Comparison of ENCODE assay signal across 9 cellular contexts in genomic region chr3:117019082-117019713, GRCh38.
A peak's percentile ranks its signal among the peaks of the same experiment; 100 is the strongest.
DNase-seq lines count a peak whose midpoint lies in the region; ATAC-seq lines count a peak whose summit lies in the region.
"Had no signal": no experiment of that assay in that cellular context is flagged by ENCODE, and none has a peak within 500 bp of the region (broad histone marks: within the 10 kb centered on the region; RNA-seq: fewer than 3 reads in every experiment).

No MANE protein-coding gene starts in this region.

- no peaks in the 10 kb centered on the region for H3K36me3 ChIP-seq in effector memory CD4-positive, alpha-beta T cell (ENCODE audit: control insufficient read depth, insufficient read depth, low read length)

- H3K4me3 ChIP-seq in effector memory CD4-positive, alpha-beta T cell (ENCODE audit: insufficient read depth, low read depth, low read length, poor library complexity, severe bottlenecking), result no peak overlapping the region

- H3K4me1 ChIP-seq in effector memory CD4-positive, alpha-beta T cell (ENCODE audit: control insufficient read depth, insufficient read depth, low read length, poor library complexity, severe bottlenecking), result no peaks in the 10 kb centered on the region

- H3K27ac ChIP-seq in effector memory CD4-positive, alpha-beta T cell (ENCODE audit: insufficient read depth, low read length, poor library complexity, severe bottlenecking), result no peak overlapping the region
- H3K27ac ChIP-seq: epithelial cell of prostate had no signal

- peak; percentile 60 for DNase-seq in ELR (ENCODE audit: low read depth)
- peak; percentile 76 for DNase-seq in NCI-H748 (lab: John Stamatoyannopoulos, UW; ENCODE audit: unreplicated experiment)
- DNase-seq in anterior cingulate cortex (lab: John Stamatoyannopoulos, UW), result peak in 53 of 58 donors; percentile 13 to 89 (median 53)
- peak; percentile 32 for DNase-seq in hepatic stellate cell (ENCODE audit: low spot score)
- DNase-seq in sciatic nerve (ENCODE audit: low spot score), result peak; percentile 76
- DNase-seq in effector memory CD4-positive, alpha-beta T cell, result no peak

- ATAC-seq in GM19468 (IDR thresholded peaks at IDR 0.05; ENCODE audit: extremely low read depth, unreplicated experiment) (peak; percentile 51), HG03565 (IDR thresholded peaks at IDR 0.05; ENCODE audit: unreplicated experiment) (peak; percentile 72), sciatic nerve (peak; percentile 93)

- no peaks in the 10 kb centered on the region for H3K27me3 ChIP-seq in effector memory CD4-positive, alpha-beta T cell (replicated peaks; ENCODE audit: control insufficient read depth, insufficient read depth, low read length, poor library complexity, severe bottlenecking)

- H3K9me3 ChIP-seq in effector memory CD4-positive, alpha-beta T cell (ENCODE audit: control insufficient read depth, low read length), result no peaks in the 10 kb centered on the region

- intact Hi-C loops in sciatic nerve (cut with DNase I), result no loop called here

Comparison
In these comparisons a context has a peak if more than half of its experiments do, and no peak if none do; other contexts are left out.
1. DNase-seq: peak in ELR (single experiment), NCI-H748 (single experiment), anterior cingulate cortex (53 of 58), hepatic stellate cell (single experiment) and sciatic nerve (single experiment); none in effector memory CD4-positive, alpha-beta T cell (0 of 3).
2. Peak in every context shown above with its lines, with median percentiles within 50 percentile points of each other: ATAC-seq.